18 cellular contexts compared by ENCODE assay signal in genomic region chr10:68107651-68108449, GRCh38. TPM values are rescaled to one million over a fixed set of nuclear protein-coding genes. Genes with fewer than 3 reads are reported as not detected.
"Had no signal": no experiment of that assay in that cellular context is flagged by ENCODE, and none has a peak within 500 bp of the region (broad histone marks: within the 10 kb centered on the region; RNA-seq: fewer than 3 reads in every experiment).

No MANE protein-coding gene starts in this region.

- H3K9me3 ChIP-seq: gastroesophageal sphincter, heart left ventricle, tibial artery had no signal

- DNase-seq: activated CD4-positive, alpha-beta T cell treated with anti-CD3 and anti-CD28 coated beads for 36 hours; activated CD4-positive, alpha-beta T cell treated with anti-CD3 and anti-CD28 coated beads, Interleukin-2, amount 50 U/mL, for 48 hours; effector CD4-positive, alpha-beta T cell; heart left ventricle; kidney; nephron progenitor cell; stimulated activated naive CD8-positive, alpha-beta T cell treated with anti-CD3 and anti-CD28 coated beads, Interleukin-15, Interleukin-2, amounts not matched to agents 100 U/mL and 50 U/mL, for 24 hours; substantia nigra; tibial artery had no signal

- ATAC-seq: activated CD4-positive, alpha-beta T cell treated with anti-CD3 and anti-CD28 coated beads for 36 hours; gastroesophageal sphincter; heart left ventricle; left lobe of liver; sciatic nerve; stimulated activated naive CD8-positive, alpha-beta T cell treated with anti-CD3 and anti-CD28 coated beads, Interleukin-15, Interleukin-2, amounts not matched to agents 100 U/mL and 50 U/mL, for 24 hours had no signal

- H3K27ac ChIP-seq: gastroesophageal sphincter, tibial artery had no signal

- H3K36me3 ChIP-seq: gastroesophageal sphincter, heart left ventricle, tibial artery had no signal

- H3K4me3 ChIP-seq: gastroesophageal sphincter, lung, tibial artery had no signal

- H3K27me3 ChIP-seq: gastroesophageal sphincter, heart left ventricle, tibial artery had no signal

- H3K4me1 ChIP-seq: tibial artery had no signal

RNA-seq across cellular contexts. Expression of gene MYPN, which starts 1.4 kb away (rescaled TPM):
- total RNA-seq: activated CD4-positive, alpha-beta T cell treated with anti-CD3 and anti-CD28 coated beads for 36 hours; cerebellum; left lobe of liver; mesothelial cell of epicardium; omental fat pad; T-helper 2 cell treated with Interferon-gamma antibody and Interleukin-4, amounts not matched to agents 100 ng/mL and 5 ng/mL, for 36 hours had no signal
- polyA plus RNA-seq: urinary bladder had no signal
